In genomic region chr3:4837405-4837804, GRCh38 we compare ENCODE assay signal across 26 cellular contexts.
DNase-seq lines count a peak whose midpoint lies in the region; ATAC-seq and TF ChIP-seq lines count a peak whose summit lies in the region.
"Had no signal": no experiment of that assay in that cellular context is flagged by ENCODE, and none has a peak within 500 bp of the region (broad histone marks: within the 10 kb centered on the region; RNA-seq: fewer than 3 reads in every experiment).

No MANE protein-coding gene starts in this region.

- H3K14ac ChIP-seq in mesenchymal stem cell (ENCODE audit: low read length in 2 of 2) = no peak overlapping the region

- intact Hi-C loops in activated CD8-positive, alpha-beta T cell treated with anti-CD3 and anti-CD28 coated beads for 36 hours (cut with micrococcal nuclease) = loop anchor here (10.0 kb wide), 1 partner anchor 357 kb away; no protein-coding TSS in a partner anchor

- DNase-seq in activated CD8-positive, alpha-beta memory T cell treated with anti-CD3 and anti-CD28 coated beads, Interleukin-2, amount 10 ng/mL, durations not matched to agents 7 days and 5 days = no peak
- DNase-seq in activated CD8-positive, alpha-beta memory T cell treated with anti-CD3 and anti-CD28 coated beads, Interleukin-2, amount 50 U/mL, for 4 hours = no peak
- DNase-seq in activated CD8-positive, alpha-beta T cell treated with anti-CD3 and anti-CD28 coated beads for 36 hours = no peak
- DNase-seq in mesenchymal stem cell (no peak), chondrocyte (ENCODE audit: low spot score) (no peak), NCI-H2171 (lab: John Stamatoyannopoulos, UW) (no peak), mesendoderm (no peak)
- DNase-seq: activated CD4-positive, alpha-beta T cell treated with anti-CD3 and anti-CD28 coated beads for 1 hour; activated CD8-positive, alpha-beta memory T cell treated with anti-CD3 and anti-CD28 coated beads, Interleukin-2, amount 50 U/mL, for 48 hours; activated gamma-delta T cell treated with Interleukin-2 at 50 U/mL for 16 hours; colonic mucosa; effector CD8-positive, alpha-beta T cell; KBM-7; kidney; MM.1S; NCI-H2081 treated with DMSO at 0.1 percent for 48 hours; NCI-H748 treated with DMSO at 0.1 percent for 48 hours; SIG-M5; stimulated activated CD8-positive, alpha-beta memory T cell treated with anti-CD3 and anti-CD28 coated beads, Interleukin-4, amount 100 ng/mL, for 48 hours; substantia nigra; SW 1271 had no signal

- no peak for ATAC-seq in activated CD8-positive, alpha-beta memory T cell treated with anti-CD3 and anti-CD28 coated beads, Interleukin-2, amount 10 ng/mL, durations not matched to agents 7 days and 5 days
- ATAC-seq in activated CD8-positive, alpha-beta T cell treated with anti-CD3 and anti-CD28 coated beads for 36 hours = no peak

- peaks cover 92% of the 10 kb centered on the region for H3K4me1 Mint-ChIP-seq in activated CD8-positive, alpha-beta memory T cell treated with anti-CD3 and anti-CD28 coated beads, Interleukin-2, amount 10 ng/mL, durations not matched to agents 7 days and 5 days
- peaks cover 89% of the 10 kb centered on the region for H3K4me1 Mint-ChIP-seq in activated CD8-positive, alpha-beta T cell treated with anti-CD3 and anti-CD28 coated beads for 36 hours (ENCODE audit: low read depth)
- H3K4me1 Mint-ChIP-seq in chondrocyte (ENCODE audit: low read depth) = peaks cover 44% of the 10 kb centered on the region

- H3K79me1 ChIP-seq in mesenchymal stem cell (replicated peaks; ENCODE audit: low read length, poor library complexity, severe bottlenecking) (no peaks in the 10 kb centered on the region), mesendoderm (ENCODE audit: low read length) (no peaks in the 10 kb centered on the region)

- no peak overlapping the region for H2AFZ ChIP-seq in mesenchymal stem cell (ENCODE audit: low read depth, low read length)

- peaks cover 0 to 14% of the 10 kb centered on the region in 2 experiments; a peak in 1 of 3 replicates for H3K36me3 ChIP-seq in HEK293 (ENCODE audit: control insufficient read depth in 2 of 2, insufficient read depth in 1 of 2, low read length in 2 of 2)
- H3K36me3 ChIP-seq in mesenchymal stem cell (ENCODE audit: control insufficient read depth in 1 of 2, insufficient read depth in 2 of 2, low read depth in 1 of 2, low read length in 2 of 2) = no peaks in the 10 kb centered on the region
- no peaks in the 10 kb centered on the region for H3K36me3 ChIP-seq in mesendoderm (ENCODE audit: control insufficient read depth, insufficient read depth, low read length)
- H3K36me3 ChIP-seq: breast epithelium, colonic mucosa had no signal

- H3K4me3 ChIP-seq in HEK293 (ENCODE audit: low read depth, low read length) (no peak overlapping the region), mesenchymal stem cell (ENCODE audit: insufficient read depth in 1 of 2, low read depth in 1 of 2, low read length in 2 of 2) (no peak overlapping the region), mesendoderm (ENCODE audit: low read length) (no peak overlapping the region)
- H3K4me3 ChIP-seq: breast epithelium, colonic mucosa had no signal

- no peak overlapping the region for H3K4me3 Mint-ChIP-seq in activated CD8-positive, alpha-beta memory T cell treated with anti-CD3 and anti-CD28 coated beads, Interleukin-2, amount 10 ng/mL, durations not matched to agents 7 days and 5 days
- peak overlapping the region; percentile 63 for H3K4me3 Mint-ChIP-seq in activated CD8-positive, alpha-beta T cell treated with anti-CD3 and anti-CD28 coated beads for 36 hours
- no peak overlapping the region for H3K4me3 Mint-ChIP-seq in chondrocyte (ENCODE audit: unreplicated experiment)
- H3K4me3 Mint-ChIP-seq: nephron, type B pancreatic cell had no signal

- H3K27ac ChIP-seq in HEK293 (ENCODE audit: extremely low read depth, low read depth, low read length) (no peak overlapping the region), mesenchymal stem cell (ENCODE audit: low read length, poor library complexity, severe bottlenecking) (no peak overlapping the region), mesendoderm (ENCODE audit: low read depth, low read length) (no peak overlapping the region)
- H3K27ac ChIP-seq: breast epithelium, colonic mucosa, epithelial cell of prostate had no signal

- H3K9ac ChIP-seq in mesenchymal stem cell (ENCODE audit: low read length) (no peak overlapping the region), mesendoderm (ENCODE audit: low read length) (no peak overlapping the region)

- WGBS in mesenchymal stem cell = 83% methylated on average over 5 of the region's 5 CpGs
- no CpG with 5 or more reads among the region's 5 CpGs for WGBS in mesendoderm (ENCODE audit: extremely low coverage, insufficient coverage, low lambda C conversion rate)

- H2BK120ac ChIP-seq in mesenchymal stem cell (ENCODE audit: low read depth, low read length) = no peak overlapping the region
- no peak overlapping the region for H2BK120ac ChIP-seq in mesendoderm (ENCODE audit: low read depth, low read length)

- TF ChIP-seq CTCF in HEK293 (tag by site-specific recombination; IDR thresholded peaks at IDR 0.05) (no peak), chondrocyte (IDR thresholded peaks at IDR 0.05) (no peak)
- TF ChIP-seq CTCF in activated CD8-positive, alpha-beta T cell treated with anti-CD3 and anti-CD28 coated beads for 36 hours (IDR thresholded peaks at IDR 0.05) = no peak

- peaks cover 64% of the 10 kb centered on the region for H3K36me3 Mint-ChIP-seq in activated CD8-positive, alpha-beta memory T cell treated with anti-CD3 and anti-CD28 coated beads, Interleukin-2, amount 10 ng/mL, durations not matched to agents 7 days and 5 days
- H3K36me3 Mint-ChIP-seq in activated CD8-positive, alpha-beta T cell treated with anti-CD3 and anti-CD28 coated beads for 36 hours (ENCODE audit: low read depth) = peaks cover 69% of the 10 kb centered on the region
- peaks cover 2% of the 10 kb centered on the region for H3K36me3 Mint-ChIP-seq in chondrocyte (ENCODE audit: low read depth)

- no peak overlapping the region for H4K8ac ChIP-seq in mesenchymal stem cell (ENCODE audit: low read length)
- no peak overlapping the region for H4K8ac ChIP-seq in mesendoderm (ENCODE audit: low read depth, low read length)

- H2BK15ac ChIP-seq in mesenchymal stem cell (ENCODE audit: low read depth, poor library complexity, severe bottlenecking) = no peak overlapping the region
- no peak overlapping the region for H2BK15ac ChIP-seq in mesendoderm (replicated peaks; ENCODE audit: low read depth)

- no peak overlapping the region for H4K5ac ChIP-seq in mesendoderm (ENCODE audit: low read length)

- H3K23ac ChIP-seq in mesenchymal stem cell (ENCODE audit: low read length in 2 of 2) (no peak overlapping the region), mesendoderm (ENCODE audit: low read length) (no peak overlapping the region)

- H3K18ac ChIP-seq in mesenchymal stem cell (ENCODE audit: low read depth in 1 of 2, low read length in 2 of 2) (no peak overlapping the region), mesendoderm (ENCODE audit: low read length) (no peak overlapping the region)

- CTCF ChIA-PET in activated CD8-positive, alpha-beta memory T cell treated with anti-CD3 and anti-CD28 coated beads, Interleukin-2, amount 10 ng/mL, durations not matched to agents 7 days and 5 days (lab: Charles Lee) = interaction anchor here (0.6 to 1.8 kb wide), 5 partner anchors 9 to 145 kb away, joined by 3 to 8 read pairs (median 4); no protein-coding TSS in a partner anchor
- CTCF ChIA-PET in HEK293 (lab: Yijun Ruan, JAX) = interaction anchor here (0.8 to 1.0 kb wide), 2 partner anchors 126 to 139 kb away, joined by 3 read pairs; no protein-coding TSS in a partner anchor
- CTCF ChIA-PET in activated CD8-positive, alpha-beta T cell treated with anti-CD3 and anti-CD28 coated beads for 36 hours (lab: Charles Lee) = interaction anchor here (0.7 to 13.9 kb wide), 4 partner anchors 15 to 141 kb away, joined by 3 to 135 read pairs (median 6); partner anchors contain the start of gene BHLHE40

- no peaks in the 10 kb centered on the region for H3K9me3 ChIP-seq in HEK293 (ENCODE audit: control insufficient read depth, insufficient read depth, low read depth, low read length)
- H3K9me3 ChIP-seq in mesenchymal stem cell (ENCODE audit: control insufficient read depth, low read length) = no peaks in the 10 kb centered on the region
- H3K9me3 ChIP-seq: breast epithelium, colonic mucosa had no signal

- H3K9me3 Mint-ChIP-seq in activated CD8-positive, alpha-beta memory T cell treated with anti-CD3 and anti-CD28 coated beads, Interleukin-2, amount 10 ng/mL, durations not matched to agents 7 days and 5 days (ENCODE audit: low read depth) = no peaks in the 10 kb centered on the region
- no peaks in the 10 kb centered on the region for H3K9me3 Mint-ChIP-seq in activated CD8-positive, alpha-beta T cell treated with anti-CD3 and anti-CD28 coated beads for 36 hours
- no peaks in the 10 kb centered on the region for H3K9me3 Mint-ChIP-seq in chondrocyte (ENCODE audit: low read depth)
- H3K9me3 Mint-ChIP-seq: nephron, type B pancreatic cell had no signal

- POLR2A ChIA-PET in HEK293 (lab: Yijun Ruan, JAX) = no interaction called here
- POLR2A ChIA-PET in activated CD8-positive, alpha-beta T cell treated with anti-CD3 and anti-CD28 coated beads for 36 hours (lab: Charles Lee) = interaction anchor here (2.2 to 21.8 kb wide), 3 partner anchors 12 to 144 kb away, joined by 7 to 434 read pairs (median 153); partner anchors contain the start of gene BHLHE40

- H3K4ac ChIP-seq in mesenchymal stem cell (ENCODE audit: low read depth in 1 of 2, low read length in 2 of 2) = no peak overlapping the region
- H3K4ac ChIP-seq in mesendoderm (ENCODE audit: low read depth, low read length) = no peak overlapping the region

- H3K27ac Mint-ChIP-seq in activated CD8-positive, alpha-beta memory T cell treated with anti-CD3 and anti-CD28 coated beads, Interleukin-2, amount 10 ng/mL, durations not matched to agents 7 days and 5 days = peak overlapping the region; percentile 97
- peak overlapping the region; percentile 97 for H3K27ac Mint-ChIP-seq in activated CD8-positive, alpha-beta T cell treated with anti-CD3 and anti-CD28 coated beads for 36 hours
- H3K27ac Mint-ChIP-seq in chondrocyte (ENCODE audit: unreplicated experiment) = no peak overlapping the region
- H3K27ac Mint-ChIP-seq: nephron, type B pancreatic cell had no signal

- no peaks in the 10 kb centered on the region for H3K79me2 ChIP-seq in mesendoderm (ENCODE audit: control insufficient read depth, insufficient read depth, low read length)

- H3K4me1 ChIP-seq in HEK293 (ENCODE audit: control insufficient read depth, insufficient read depth, low read length) = peaks cover 7% of the 10 kb centered on the region
- H3K4me1 ChIP-seq in mesenchymal stem cell (ENCODE audit: control insufficient read depth, insufficient read depth, low read depth, low read length) = peaks cover 9% of the 10 kb centered on the region
- peaks cover 5% of the 10 kb centered on the region for H3K4me1 ChIP-seq in mesendoderm (ENCODE audit: control insufficient read depth, low read depth, low read length)
- H3K4me1 ChIP-seq: breast epithelium, colonic mucosa had no signal

- no peaks in the 10 kb centered on the region for H3K27me3 ChIP-seq in mesenchymal stem cell (ENCODE audit: control insufficient read depth in 1 of 2, insufficient read depth in 1 of 2, low read length in 2 of 2)
- no peaks in the 10 kb centered on the region for H3K27me3 ChIP-seq in mesendoderm (ENCODE audit: insufficient read depth, low read length, poor library complexity)
- H3K27me3 ChIP-seq: breast epithelium, colonic mucosa had no signal

- H2BK12ac ChIP-seq in mesenchymal stem cell (ENCODE audit: low read length in 2 of 2) = no peak overlapping the region

- H2AK5ac ChIP-seq in mesenchymal stem cell (ENCODE audit: low read length, severe bottlenecking) (peak overlapping the region; percentile 25), mesendoderm (ENCODE audit: low read length) (no peak overlapping the region)

- H3K56ac ChIP-seq in mesendoderm (ENCODE audit: low read length) = no peak overlapping the region

- H3K27me3 Mint-ChIP-seq in activated CD8-positive, alpha-beta memory T cell treated with anti-CD3 and anti-CD28 coated beads, Interleukin-2, amount 10 ng/mL, durations not matched to agents 7 days and 5 days = no peaks in the 10 kb centered on the region
- H3K27me3 Mint-ChIP-seq in activated CD8-positive, alpha-beta T cell treated with anti-CD3 and anti-CD28 coated beads for 36 hours = no peaks in the 10 kb centered on the region
- no peaks in the 10 kb centered on the region for H3K27me3 Mint-ChIP-seq in chondrocyte (ENCODE audit: low read depth)
- H3K27me3 Mint-ChIP-seq: type B pancreatic cell had no signal

- no peak overlapping the region for H4K91ac ChIP-seq in mesenchymal stem cell (ENCODE audit: low read length)

- H3K4me2 ChIP-seq in mesenchymal stem cell (ENCODE audit: low read length, poor library complexity, severe bottlenecking) (no peak overlapping the region), mesendoderm (ENCODE audit: low read length) (no peak overlapping the region)

- H2BK5ac ChIP-seq in mesenchymal stem cell (ENCODE audit: low read depth, low read length, poor library complexity, severe bottlenecking) (no peak overlapping the region), mesendoderm (ENCODE audit: low read length) (no peak overlapping the region)
